1 cellular context compared by ENCODE assay signal in genomic region chr2:28870146-28870891, GRCh38.
A peak's percentile ranks its signal among the peaks of the same experiment; 100 is the strongest.
TF ChIP-seq lines count a peak whose summit lies in the region.

TRMT61B (minus strand) TSS chr2:28870309; CDS start chr2:28870277, 32 bp downstream.

TF ChIP-seq in HEK293, 187 proteins besides CTCF, POLR2A, EP300 and RAD21 (continued from another document):
- TF ChIP-seq ATF2 (tag by site-specific recombination; IDR thresholded peaks at IDR 0.05; ENCODE audit: low read depth) (no peak), ZNF416 (tag by site-specific recombination; IDR thresholded peaks at IDR 0.05) (no peak), ZNF248 (tag by site-specific recombination; IDR thresholded peaks at IDR 0.05) (no peak), SETDB1 (IDR thresholded peaks at IDR 0.05; ENCODE audit: insufficient read length, low read length) (no peak), GLI2 (tag by site-specific recombination; IDR thresholded peaks at IDR 0.05; ENCODE audit: borderline replicate concordance, low read depth) (no peak), MEIS1 (CRISPR knock-in tag; IDR thresholded peaks at IDR 0.05; ENCODE audit: borderline replicate concordance) (no peak), ZNF10 (tag by site-specific recombination; IDR thresholded peaks at IDR 0.05) (no peak), ZNF24 (tag by site-specific recombination; IDR thresholded peaks at IDR 0.05) (peak; percentile 53; the same call in 1 of the 2 replicates), EGR2 (tag by site-specific recombination; IDR thresholded peaks at IDR 0.05; ENCODE audit: low read depth) (no peak), ZNF624 (tag by site-specific recombination; IDR thresholded peaks at IDR 0.05) (no peak), ZNF16 (tag by site-specific recombination; IDR thresholded peaks at IDR 0.05; ENCODE audit: low read depth) (no peak), ZNF558 (tag by site-specific recombination; IDR thresholded peaks at IDR 0.05) (no peak), ZNF701 (tag by site-specific recombination; IDR thresholded peaks at IDR 0.05) (no peak), YY2 (tag by site-specific recombination; IDR thresholded peaks at IDR 0.05) (peak; percentile 74), ZNF561 (tag by site-specific recombination; IDR thresholded peaks at IDR 0.05; ENCODE audit: borderline replicate concordance) (no peak), ZNF48 (tag by site-specific recombination; IDR thresholded peaks at IDR 0.05) (no peak), ZNF776 (tag by site-specific recombination; IDR thresholded peaks at IDR 0.05; ENCODE audit: borderline replicate concordance) (no peak), ZNF529 (tag by site-specific recombination; IDR thresholded peaks at IDR 0.05; ENCODE audit: insufficient replicate concordance) (no peak), ZFP3 (tag by site-specific recombination; IDR thresholded peaks at IDR 0.05; ENCODE audit: low read depth) (no peak), ZBTB20 (tag by site-specific recombination; IDR thresholded peaks at IDR 0.05) (peak; percentile 37; the same call in 1 of the 2 replicates), ZNF837 (tag by site-specific recombination; IDR thresholded peaks at IDR 0.05) (no peak), ZEB2 (tag by site-specific recombination; IDR thresholded peaks at IDR 0.05) (no peak), YY1 (tag by site-specific recombination; IDR thresholded peaks at IDR 0.05) (peak; percentile 86), ZNF202 (tag by site-specific recombination; IDR thresholded peaks at IDR 0.05; ENCODE audit: borderline replicate concordance) (no peak), ZNF692 (tag by site-specific recombination; IDR thresholded peaks at IDR 0.05) (peak; percentile 64; the same call in 1 of the 2 replicates), ZBTB7A (tag by site-specific recombination; IDR thresholded peaks at IDR 0.05; ENCODE audit: low read depth) (0 out of 2 replicates have a peak, but pooled peaks have one; percentile 36), ZNF391 (tag by site-specific recombination; IDR thresholded peaks at IDR 0.05; ENCODE audit: borderline replicate concordance, low read depth) (no peak), ZNF311 (tag by site-specific recombination; IDR thresholded peaks at IDR 0.05; ENCODE audit: borderline replicate concordance) (no peak), PATZ1 (tag by site-specific recombination; IDR thresholded peaks at IDR 0.05) (no peak; the same call in 1 of the 2 replicates), ZNF138 (tag by site-specific recombination; IDR thresholded peaks at IDR 0.05; ENCODE audit: borderline replicate concordance) (no peak), ZNF626 (tag by site-specific recombination; IDR thresholded peaks at IDR 0.05) (no peak), ZNF473 (tag by site-specific recombination; IDR thresholded peaks at IDR 0.05) (no peak), ZNF2 (tag by site-specific recombination; IDR thresholded peaks at IDR 0.05) (no peak; the same call in 1 of the 2 replicates), ZNF768 (tag by site-specific recombination; IDR thresholded peaks at IDR 0.05) (no peak), TCF7L2 (IDR thresholded peaks at IDR 0.05; ENCODE audit: borderline replicate concordance, low read depth, low read length) (no peak), FEZF1 (tag by site-specific recombination; IDR thresholded peaks at IDR 0.05) (no peak), ZNF530 (tag by site-specific recombination; IDR thresholded peaks at IDR 0.05; ENCODE audit: low read depth) (no peak), ZNF747 (tag by site-specific recombination; IDR thresholded peaks at IDR 0.05) (no peak), ZNF366 (tag by site-specific recombination; conservative IDR thresholded peaks at IDR 0.05) (no peak), ZNF292 (tag by site-specific recombination; IDR thresholded peaks at IDR 0.05; ENCODE audit: borderline replicate concordance, low read depth) (no peak), ZNF843 (tag by site-specific recombination; IDR thresholded peaks at IDR 0.05) (no peak; the same call in 1 of the 2 replicates), ZNF544 (tag by site-specific recombination; IDR thresholded peaks at IDR 0.05) (no peak), ZNF37A (tag by site-specific recombination; IDR thresholded peaks at IDR 0.05) (no peak), ZFP69B (tag by site-specific recombination; IDR thresholded peaks at IDR 0.05) (no peak), ZBTB6 (tag by site-specific recombination; IDR thresholded peaks at IDR 0.05) (no peak), ZNF548 (tag by site-specific recombination; IDR thresholded peaks at IDR 0.05) (no peak), ZNF140 (tag by site-specific recombination; IDR thresholded peaks at IDR 0.05) (no peak), BCL11A (tag by site-specific recombination; IDR thresholded peaks at IDR 0.05; ENCODE audit: low read depth) (no peak), BCL11B (tag by site-specific recombination; IDR thresholded peaks at IDR 0.05; ENCODE audit: low read depth) (peak; percentile 52; the same call in 1 of the 2 replicates), ZNF629 (tag by site-specific recombination; IDR thresholded peaks at IDR 0.05) (peak; percentile 69), KLF8 (tag by site-specific recombination; IDR thresholded peaks at IDR 0.05) (0 out of 2 replicates have a peak, but pooled peaks have one; percentile 26), ZNF274 (IDR thresholded peaks at IDR 0.05; ENCODE audit: low read length) (no peak), ZNF274 (tag by site-specific recombination; IDR thresholded peaks at IDR 0.05; ENCODE audit: borderline replicate concordance) (no peak), ZBTB21 (tag by site-specific recombination; IDR thresholded peaks at IDR 0.05) (no peak)
- TF ChIP-seq, protein P1, sequence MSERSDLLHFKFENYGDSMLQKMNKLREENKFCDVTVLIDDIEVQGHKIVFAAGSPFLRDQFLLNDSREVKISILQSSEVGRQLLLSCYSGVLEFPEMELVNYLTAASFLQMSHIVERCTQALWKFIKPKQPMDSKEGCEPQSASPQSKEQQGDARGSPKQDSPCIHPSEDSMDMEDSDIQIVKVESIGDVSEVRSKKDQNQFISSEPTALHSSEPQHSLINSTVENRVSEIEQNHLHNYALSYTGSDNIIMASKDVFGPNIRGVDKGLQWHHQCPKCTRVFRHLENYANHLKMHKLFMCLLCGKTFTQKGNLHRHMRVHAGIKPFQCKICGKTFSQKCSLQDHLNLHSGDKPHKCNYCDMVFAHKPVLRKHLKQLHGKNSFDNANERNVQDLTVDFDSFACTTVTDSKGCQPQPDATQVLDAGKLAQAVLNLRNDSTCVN (tag by site-specific recombination; optimal IDR thresholded peaks at IDR 0.05): peak; percentile 95
- TF ChIP-seq, protein P2, sequence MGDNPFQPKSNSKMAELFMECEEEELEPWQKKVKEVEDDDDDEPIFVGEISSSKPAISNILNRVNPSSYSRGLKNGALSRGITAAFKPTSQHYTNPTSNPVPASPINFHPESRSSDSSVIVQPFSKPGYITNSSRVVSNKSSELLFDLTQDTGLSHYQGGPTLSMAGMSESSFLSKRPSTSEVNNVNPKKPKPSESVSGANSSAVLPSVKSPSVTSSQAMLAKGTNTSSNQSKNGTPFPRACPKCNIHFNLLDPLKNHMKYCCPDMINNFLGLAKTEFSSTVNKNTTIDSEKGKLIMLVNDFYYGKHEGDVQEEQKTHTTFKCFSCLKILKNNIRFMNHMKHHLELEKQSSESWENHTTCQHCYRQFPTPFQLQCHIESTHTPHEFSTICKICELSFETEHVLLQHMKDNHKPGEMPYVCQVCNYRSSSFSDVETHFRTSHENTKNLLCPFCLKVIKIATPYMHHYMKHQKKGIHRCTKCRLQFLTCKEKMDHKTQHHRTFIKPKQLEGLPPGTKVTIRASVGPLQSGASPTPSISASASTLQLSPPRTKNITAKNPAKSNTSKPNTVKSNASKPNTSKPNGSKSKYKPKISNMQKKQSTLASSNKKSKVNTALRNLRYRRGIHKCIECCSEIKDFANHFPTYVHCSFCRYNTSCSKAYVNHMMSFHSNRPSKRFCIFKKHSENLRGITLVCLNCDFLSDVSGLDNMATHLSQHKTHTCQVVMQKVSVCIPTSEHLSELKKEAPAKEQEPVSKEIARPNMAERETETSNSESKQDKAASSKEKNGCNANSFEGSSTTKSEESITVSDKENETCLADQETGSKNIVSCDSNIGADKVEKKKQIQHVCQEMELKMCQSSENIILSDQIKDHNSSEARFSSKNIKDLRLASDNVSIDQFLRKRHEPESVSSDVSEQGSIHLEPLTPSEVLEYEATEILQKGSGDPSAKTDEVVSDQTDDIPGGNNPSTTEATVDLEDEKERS (tag by site-specific recombination; IDR thresholded peaks at IDR 0.05): no peak
- TF ChIP-seq, protein P3, sequence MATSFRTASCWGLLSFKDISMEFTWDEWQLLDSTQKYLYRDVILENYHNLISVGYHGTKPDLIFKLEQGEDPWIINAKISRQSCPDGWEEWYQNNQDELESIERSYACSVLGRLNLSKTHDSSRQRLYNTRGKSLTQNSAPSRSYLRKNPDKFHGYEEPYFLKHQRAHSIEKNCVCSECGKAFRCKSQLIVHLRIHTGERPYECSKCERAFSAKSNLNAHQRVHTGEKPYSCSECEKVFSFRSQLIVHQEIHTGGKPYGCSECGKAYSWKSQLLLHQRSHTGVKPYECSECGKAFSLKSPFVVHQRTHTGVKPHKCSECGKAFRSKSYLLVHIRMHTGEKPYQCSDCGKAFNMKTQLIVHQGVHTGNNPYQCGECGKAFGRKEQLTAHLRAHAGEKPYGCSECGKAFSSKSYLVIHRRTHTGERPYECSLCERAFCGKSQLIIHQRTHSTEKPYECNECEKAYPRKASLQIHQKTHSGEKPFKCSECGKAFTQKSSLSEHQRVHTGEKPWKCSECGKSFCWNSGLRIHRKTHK (tag by site-specific recombination; IDR thresholded peaks at IDR 0.05): no peak
- TF ChIP-seq, protein P4, sequence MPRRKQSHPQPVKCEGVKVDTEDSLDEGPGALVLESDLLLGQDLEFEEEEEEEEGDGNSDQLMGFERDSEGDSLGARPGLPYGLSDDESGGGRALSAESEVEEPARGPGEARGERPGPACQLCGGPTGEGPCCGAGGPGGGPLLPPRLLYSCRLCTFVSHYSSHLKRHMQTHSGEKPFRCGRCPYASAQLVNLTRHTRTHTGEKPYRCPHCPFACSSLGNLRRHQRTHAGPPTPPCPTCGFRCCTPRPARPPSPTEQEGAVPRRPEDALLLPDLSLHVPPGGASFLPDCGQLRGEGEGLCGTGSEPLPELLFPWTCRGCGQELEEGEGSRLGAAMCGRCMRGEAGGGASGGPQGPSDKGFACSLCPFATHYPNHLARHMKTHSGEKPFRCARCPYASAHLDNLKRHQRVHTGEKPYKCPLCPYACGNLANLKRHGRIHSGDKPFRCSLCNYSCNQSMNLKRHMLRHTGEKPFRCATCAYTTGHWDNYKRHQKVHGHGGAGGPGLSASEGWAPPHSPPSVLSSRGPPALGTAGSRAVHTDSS (tag by site-specific recombination; IDR thresholded peaks at IDR 0.05): no peak
TF ChIP-seq in HEK293: peak in this region for 30.
